1 cellular context compared by ENCODE assay signal in genomic region chr15:70569718-70570231, GRCh38.
TF ChIP-seq lines count a peak whose summit lies in the region.

No MANE protein-coding gene starts in this region.

TF ChIP-seq in GM23338, 12 proteins besides CTCF, POLR2A, EP300 and RAD21 (continued from another document):
- no peak for TF ChIP-seq EZH2phosphoT487 (IDR thresholded peaks at IDR 0.05; ENCODE audit: unreplicated experiment)
- TF ChIP-seq ZNF114 (CRISPR knock-in tag; IDR thresholded peaks at IDR 0.05) = no peak
- no peak for TF ChIP-seq STAT1 (IDR thresholded peaks at IDR 0.05; ENCODE audit: unreplicated experiment)
- no peak for TF ChIP-seq CREB1 (CRISPR knock-in tag; IDR thresholded peaks at IDR 0.05; ENCODE audit: low read depth)
- TF ChIP-seq REST (IDR thresholded peaks at IDR 0.05; ENCODE audit: unreplicated experiment) = no peak
- no peak for TF ChIP-seq ETS1 (IDR thresholded peaks at IDR 0.05)
